Comparison of ENCODE assay signal across 12 cellular contexts in genomic region chr3:183745300-183746098, GRCh38. TPM values are rescaled to one million over a fixed set of nuclear protein-coding genes. Genes with fewer than 3 reads are reported as not detected.
DNase-seq lines count a peak whose midpoint lies in the region; ATAC-seq and TF ChIP-seq lines count a peak whose summit lies in the region.
"Had no signal": no experiment of that assay in that cellular context is flagged by ENCODE, and none has a peak within 500 bp of the region (broad histone marks: within the 10 kb centered on the region; RNA-seq: fewer than 3 reads in every experiment).

No MANE protein-coding gene starts in this region.

- TF ChIP-seq CTCF in fibroblast of villous mesenchyme (IDR thresholded peaks at IDR 0.05; ENCODE audit: insufficient read depth, low read depth, low read length) = no peak

- no peak overlapping the region for H3K4me3 ChIP-seq in fibroblast of villous mesenchyme (ENCODE audit: low read depth, low read length)

- no peak for ATAC-seq in GM18517 (IDR thresholded peaks at IDR 0.05; ENCODE audit: unreplicated experiment)
- ATAC-seq: stimulated activated naive CD8-positive, alpha-beta T cell treated with anti-CD3 and anti-CD28 coated beads, Interleukin-15, amount 100 ng/mL, for 72 hours had no signal

- DNase-seq in EL (peak; percentile 76), RPMI7951 (ENCODE audit: low read depth) (peak; percentile 4), fibroblast of villous mesenchyme (ENCODE audit: low read depth) (peak; percentile 25), non-pigmented ciliary epithelial cell (ENCODE audit: low read depth) (peak; percentile 30), NCI-H748 (lab: John Stamatoyannopoulos, UW; ENCODE audit: unreplicated experiment) (no peak)
- DNase-seq in stimulated activated CD4-positive, alpha-beta T cell treated with anti-CD3 and anti-CD28 coated beads, Interleukin-4, amount 100 ng/mL, for 24 hours = no peak
- DNase-seq: activated CD4-positive, alpha-beta T cell treated with anti-CD3 and anti-CD28 coated beads, Interleukin-2, amount 10 ng/mL, durations not matched to agents 7 days and 5 days; activated gamma-delta T cell treated with Interleukin-2 at 50 U/mL for 16 hours; NCI-H146; stimulated activated CD4-positive, alpha-beta T cell treated with anti-CD3 and anti-CD28 coated beads, Interleukin-4, amount 100 ng/mL, for 4 hours; stimulated activated naive CD8-positive, alpha-beta T cell treated with anti-CD3 and anti-CD28 coated beads, Interleukin-15, amount 100 ng/mL, for 72 hours had no signal

RNA-seq across cellular contexts. Expression of gene YEATS2, which starts 47.9 kb away (rescaled TPM):
- total RNA-seq in RPMI7951 (2014; rRNA removed; shearing (Covaris generic)) = 32.0 and 33.2 TPM in 2 replicates
- total RNA-seq in fibroblast of villous mesenchyme = 29.6 and 57.0 TPM in 2 replicates

Comparison
In these comparisons a context has a peak if more than half of its experiments do, and no peak if none do; other contexts are left out.
1. DNase-seq: peak in EL (single experiment), RPMI7951 (single experiment), fibroblast of villous mesenchyme (single experiment) and non-pigmented ciliary epithelial cell (single experiment); none in stimulated activated CD4-positive, alpha-beta T cell treated with anti-CD3 and anti-CD28 coated beads, Interleukin-4, amount 100 ng/mL, for 24 hours (single experiment) and NCI-H748 (single experiment).